ENCODE assay signal across 17 cellular contexts in genomic region chr22:27857441-27857840, GRCh38. TPM values are rescaled to one million over a fixed set of nuclear protein-coding genes. Genes with fewer than 3 reads are reported as not detected.
A peak's percentile ranks its signal among the peaks of the same experiment; 100 is the strongest.
DNase-seq lines count a peak whose midpoint lies in the region; ATAC-seq and TF ChIP-seq lines count a peak whose summit lies in the region.
"Had no signal": no experiment of that assay in that cellular context is flagged by ENCODE, and none has a peak within 500 bp of the region (broad histone marks: within the 10 kb centered on the region; RNA-seq: fewer than 3 reads in every experiment).

No MANE protein-coding gene starts in this region.

- ATAC-seq in psoas muscle (peak; percentile 92 to 95 (median 94)), GM19351 (IDR thresholded peaks at IDR 0.05; ENCODE audit: unreplicated experiment) (no peak), esophagus mucosa (no peak)

- no peak overlapping the region for H3K4me3 ChIP-seq in MG63
- H3K4me3 ChIP-seq in fibroblast of lung (replicated peaks in 1 of 4; ENCODE audit: control extremely low read depth in 1 of 4, insufficient read depth in 1 of 4, low read depth in 3 of 4, low read length in 4 of 4), result no peak overlapping the region
- no peak overlapping the region for H3K4me3 ChIP-seq in psoas muscle
- H3K4me3 ChIP-seq in OCI-LY7 (ENCODE audit: low read depth, low read length, poor library complexity, severe bottlenecking), result no peak overlapping the region
- H3K4me3 ChIP-seq: BLaER1 treated with 17β-estradiol and CSF1 and Interleukin-3, amounts not matched to agents 10 nM and 100 nM; cardiac muscle cell; SJSA1 had no signal

- intact Hi-C loops in psoas muscle (cut with DNase I), result no loop called here
- intact Hi-C loops in OCI-LY7 (cut with micrococcal nuclease; ENCODE audit: unreplicated experiment), result no loop called here

- H3K9me3 ChIP-seq in MG63 (no peaks in the 10 kb centered on the region), fibroblast of lung (ENCODE audit: control insufficient read depth, insufficient read depth, low read depth, low read length) (no peaks in the 10 kb centered on the region), psoas muscle (no peaks in the 10 kb centered on the region), OCI-LY7 (ENCODE audit: low read length) (no peaks in the 10 kb centered on the region)
- H3K9me3 ChIP-seq: BLaER1 treated with 17β-estradiol and CSF1 and Interleukin-3, amounts not matched to agents 10 nM and 100 nM; SJSA1 had no signal

- WGBS in psoas muscle, 3 donors, result 25 to 43% (median 29%) methylated on average over 7 of the region's 7 CpGs

- no peak overlapping the region for H3K9ac ChIP-seq in fibroblast of lung (ENCODE audit: insufficient read depth, low read length)
- H3K9ac ChIP-seq: BLaER1 treated with 17β-estradiol and CSF1 and Interleukin-3, amounts not matched to agents 10 nM and 100 nM; KMS-11 had no signal

- H3K27ac ChIP-seq in fibroblast of lung (ENCODE audit: insufficient read depth, low read length) (peak overlapping the region; percentile 53), psoas muscle (peak overlapping the region; percentile 33), OCI-LY7 (ENCODE audit: low read depth, low read length, poor library complexity, severe bottlenecking) (no peak overlapping the region)
- H3K27ac ChIP-seq: BLaER1 treated with 17β-estradiol and CSF1 and Interleukin-3, amounts not matched to agents 10 nM and 100 nM; cardiac muscle cell; KMS-11; SJSA1 had no signal

- BruUV-seq in OCI-LY7 (replicated peaks; lab: Mats Ljungman, UMichigan), result no TSS peak

- H3K79me2 ChIP-seq in fibroblast of lung (ENCODE audit: control insufficient read depth, insufficient read depth, low read length) (peaks cover 1% of the 10 kb centered on the region), OCI-LY7 (ENCODE audit: insufficient read depth, low read depth, low read length) (no peaks in the 10 kb centered on the region)

- POLR2A ChIA-PET in OCI-LY7 (lab: Charles Lee), result no interaction called here

- TF ChIP-seq CTCF in fibroblast of lung (conservative IDR thresholded peaks at IDR 0.05 in 1 of 2, IDR thresholded peaks at IDR 0.05 in 1 of 2; ENCODE audit: low read depth in 1 of 2, low read length in 2 of 2) (no peak), psoas muscle (IDR thresholded peaks at IDR 0.05) (no peak), OCI-LY7 (conservative IDR thresholded peaks at IDR 0.05; ENCODE audit: low read length) (no peak)

- H4K20me1 ChIP-seq in fibroblast of lung (ENCODE audit: control insufficient read depth, extremely low read depth, insufficient read depth, low read length) (no peaks in the 10 kb centered on the region), OCI-LY7 (ENCODE audit: insufficient read depth, low read length) (no peaks in the 10 kb centered on the region)

- CTCF ChIA-PET in OCI-LY7 (lab: Charles Lee; ENCODE audit: unreplicated experiment), result no interaction called here

- peak overlapping the region; percentile 37 for H3K4me2 ChIP-seq in fibroblast of lung (ENCODE audit: extremely low read depth, insufficient read depth, low read length)
- no peak overlapping the region for H3K4me2 ChIP-seq in OCI-LY7 (ENCODE audit: low read length)
- H3K4me2 ChIP-seq: BLaER1 treated with 17β-estradiol and CSF1 and Interleukin-3, amounts not matched to agents 10 nM and 100 nM; KMS-11 had no signal

- peaks cover 20% of the 10 kb centered on the region for H3K4me1 ChIP-seq in fibroblast of lung (ENCODE audit: control insufficient read depth, extremely low read depth, insufficient read depth, low read length)
- peaks cover 35% of the 10 kb centered on the region for H3K4me1 ChIP-seq in psoas muscle
- no peaks in the 10 kb centered on the region for H3K4me1 ChIP-seq in OCI-LY7 (ENCODE audit: insufficient read depth, low read length, poor library complexity, severe bottlenecking)

- peaks cover 92% of the 10 kb centered on the region for H3K36me3 ChIP-seq in MG63
- peaks cover 10% of the 10 kb centered on the region for H3K36me3 ChIP-seq in fibroblast of lung (ENCODE audit: control insufficient read depth, insufficient read depth, low read length)
- H3K36me3 ChIP-seq in psoas muscle (ENCODE audit: insufficient read depth in 1 of 2, low read depth in 1 of 2), result peaks cover 5 to 88% of the 10 kb centered on the region in 2 donors
- H3K36me3 ChIP-seq in OCI-LY7 (ENCODE audit: insufficient read depth, low read length), result peaks cover 96% of the 10 kb centered on the region

- H3K27me3 ChIP-seq in MG63 (no peaks in the 10 kb centered on the region), fibroblast of lung (ENCODE audit: control insufficient read depth, insufficient read depth, low read length) (no peaks in the 10 kb centered on the region), psoas muscle (ENCODE audit: insufficient read depth in 3 of 3, low read length in 2 of 3) (no peaks in the 10 kb centered on the region)
- H3K27me3 ChIP-seq: BLaER1 treated with 17β-estradiol and CSF1 and Interleukin-3, amounts not matched to agents 10 nM and 100 nM; cardiac muscle cell; SJSA1 had no signal

- no peaks in the 10 kb centered on the region for H3K9me2 ChIP-seq in OCI-LY7 (ENCODE audit: insufficient read depth, low read length)

- DNase-seq in AG20443 (ENCODE audit: low spot score) (peak; percentile 87), MG63 (peak; percentile 60), fibroblast of lung (ENCODE audit: low read depth in 2 of 2) (peak; percentile 34 to 51), psoas muscle (peak; percentile 39 to 71), COLO668 (lab: John Stamatoyannopoulos, UW; ENCODE audit: unreplicated experiment) (no peak), OCI-LY7 (ENCODE audit: low spot score) (no peak)
- DNase-seq: DMS 273 treated with DMSO at 0.1 percent for 48 hours; NCI-H1092 treated with DMSO at 0.1 percent for 48 hours; NCI-H526 treated with DMSO at 0.1 percent for 48 hours; stimulated activated CD4-positive, alpha-beta T cell treated with anti-CD3 and anti-CD28 coated beads, Interleukin-4, amount 100 ng/mL, for 1 hour; T-helper 9 cell had no signal

- H2AFZ ChIP-seq in fibroblast of lung (ENCODE audit: low read length), result no peak overlapping the region
- H2AFZ ChIP-seq in OCI-LY7 (ENCODE audit: low read length), result no peak overlapping the region

RNA-seq across cellular contexts. Expression of gene MN1, which starts 55.9 kb away (rescaled TPM):
- 1.4 and 1.9 TPM in 2 replicates for total RNA-seq in MG63 (2014; rRNA removed; shearing (Covaris generic); ENCODE audit: low replicate concordance)
- 1.0 and 7.4 TPM in 2 replicates for total RNA-seq in fibroblast of lung
- 2.8 and 11.8 TPM in 2 replicates for polyA plus RNA-seq in fibroblast of lung
- 3.9 and 9.5 TPM in 2 replicates for polyA plus RNA-seq in fibroblast of lung (2012)
- polyA minus RNA-seq in fibroblast of lung (ENCODE audit: low replicate concordance), result 14.0 and 82.2 TPM in 2 replicates
- total RNA-seq in psoas muscle, result 10 to 100 TPM in 3 of 4 donors, 1 to 10 TPM in 1; 7.3 to 39.3 (median 21.3) TPM
- polyA plus RNA-seq in psoas muscle, result 10 to 100 TPM in 2 of 3 donors, 1 to 10 TPM in 1; 4.3 to 17.6 (median 14.8) TPM
- 1.7 TPM for total RNA-seq in esophagus mucosa
- total RNA-seq in OCI-LY7 (2014; rRNA removed; shearing (Covaris generic)), result 0.47 TPM in 1 of 2 replicates, not detected in the other
- total RNA-seq in OCI-LY7 (2022), result not detected in 2 replicates

Comparison
In these comparisons a context has a peak if more than half of its experiments do, and no peak if none do; other contexts are left out.
1. DNase-seq: peak in AG20443 (single experiment), MG63 (single experiment), fibroblast of lung (2 of 2) and psoas muscle (2 of 2); none in COLO668 (single experiment) and OCI-LY7 (single experiment).
2. ATAC-seq: peak in psoas muscle (4 of 4); none in GM19351 (single experiment) and esophagus mucosa (single experiment).